1 cellular context compared by ENCODE assay signal in the genomic region with DNA sequence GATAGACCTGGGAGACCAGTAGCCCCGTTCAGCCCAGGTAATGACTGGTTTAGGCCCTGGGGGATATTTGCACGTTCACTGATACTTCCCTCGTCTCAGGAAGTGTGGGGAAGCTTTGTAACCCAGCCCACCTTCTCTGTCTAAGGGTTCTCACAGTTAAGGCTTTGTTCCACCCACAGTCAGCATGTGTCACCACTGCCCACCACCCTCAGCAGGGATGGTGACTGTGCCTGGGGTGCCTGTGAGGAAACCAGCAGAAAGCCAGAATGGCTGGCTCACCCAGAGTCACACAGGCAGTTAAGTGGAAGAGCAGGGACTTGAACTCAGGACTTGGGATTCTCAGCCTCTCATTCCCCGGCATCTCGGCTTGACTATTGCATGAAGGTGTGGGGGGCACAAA.
TF ChIP-seq lines count a peak whose summit lies in the region.

No MANE protein-coding gene starts in this region.

TF ChIP-seq in IMR-90, 13 proteins besides CTCF, POLR2A, EP300 and RAD21 (continued from another document):
- TF ChIP-seq RFX5 (IDR thresholded peaks at IDR 0.05; ENCODE audit: low read depth, low read length) (no peak), MXI1 (IDR thresholded peaks at IDR 0.05; ENCODE audit: borderline replicate concordance, low read depth, low read length) (no peak), SMC3 (IDR thresholded peaks at IDR 0.05; ENCODE audit: low read depth, low read length) (no peak), CEBPB (IDR thresholded peaks at IDR 0.05; ENCODE audit: low read depth, low read length) (no peak), FOS (IDR thresholded peaks at IDR 0.05; ENCODE audit: low read depth, low read length) (no peak), BHLHE40 (IDR thresholded peaks at IDR 0.05; ENCODE audit: low read depth, low read length) (no peak), MAZ (IDR thresholded peaks at IDR 0.05; ENCODE audit: borderline replicate concordance, low read depth, low read length) (no peak)
- TF ChIP-seq, protein P1, sequence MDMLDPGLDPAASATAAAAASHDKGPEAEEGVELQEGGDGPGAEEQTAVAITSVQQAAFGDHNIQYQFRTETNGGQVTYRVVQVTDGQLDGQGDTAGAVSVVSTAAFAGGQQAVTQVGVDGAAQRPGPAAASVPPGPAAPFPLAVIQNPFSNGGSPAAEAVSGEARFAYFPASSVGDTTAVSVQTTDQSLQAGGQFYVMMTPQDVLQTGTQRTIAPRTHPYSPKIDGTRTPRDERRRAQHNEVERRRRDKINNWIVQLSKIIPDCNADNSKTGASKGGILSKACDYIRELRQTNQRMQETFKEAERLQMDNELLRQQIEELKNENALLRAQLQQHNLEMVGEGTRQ (IDR thresholded peaks at IDR 0.05; ENCODE audit: low read depth, low read length), result no peak
TF ChIP-seq in IMR-90: peak in this region for 0.
